In the genomic region with DNA sequence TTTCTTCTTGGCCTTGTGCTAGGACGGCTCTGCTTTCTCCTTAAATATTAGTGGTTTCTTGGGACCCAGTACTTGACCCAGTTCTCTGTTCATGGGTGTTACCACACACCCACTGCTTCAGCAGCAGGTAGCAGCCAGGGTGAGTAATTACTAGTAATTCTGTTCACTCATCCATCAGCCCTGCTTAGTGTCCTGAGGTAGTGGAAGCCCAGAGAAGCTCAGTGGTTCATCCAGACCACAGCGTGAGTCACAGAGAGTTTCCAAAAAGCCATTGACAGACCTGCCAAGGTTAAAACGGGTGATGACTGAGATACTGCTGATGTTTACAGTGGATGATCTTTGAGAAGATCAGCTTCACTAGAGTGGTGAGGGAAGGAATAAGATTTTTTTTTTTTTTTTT, we compare ENCODE assay signal across 9 cellular contexts. TPM values are rescaled to one million over a fixed set of nuclear protein-coding genes. Genes with fewer than 3 reads are reported as not detected.
DNase-seq lines count a peak whose midpoint lies in the region; ATAC-seq and TF ChIP-seq lines count a peak whose summit lies in the region.
"Had no signal": no experiment of that assay in that cellular context is flagged by ENCODE, and none has a peak within 500 bp of the region (broad histone marks: within the 10 kb centered on the region; RNA-seq: fewer than 3 reads in every experiment).

No MANE protein-coding gene starts in this region.

- no peak overlapping the region for H3K4me3 Mint-ChIP-seq in Caco-2 (ENCODE audit: unreplicated experiment)
- H3K4me3 Mint-ChIP-seq: naive B cell had no signal

- no peak overlapping the region for H3K4me3 ChIP-seq in Caco-2 (ENCODE audit: low read depth, low read length)

- H3K36me3 ChIP-seq in Caco-2 (ENCODE audit: control insufficient read depth, insufficient read depth, low read length) = no peaks in the 10 kb centered on the region; the same call in 1 of the 2 replicates

- peaks cover 24% of the 10 kb centered on the region for H3K4me1 ChIP-seq in Caco-2

- DNase-seq in activated naive CD4-positive, alpha-beta T cell treated with Interleukin-2 at 50 U/mL for 16 hours = peak; percentile 76
- DNase-seq in activated naive CD4-positive, alpha-beta T cell treated with anti-CD3 and anti-CD28 coated beads, Interleukin-2, amount 50 U/mL, for 16 hours = no peak
- DNase-seq in activated effector memory CD4-positive, alpha-beta T cell treated with anti-CD3 and anti-CD28 coated beads, Interleukin-2, amount 50 U/mL, for 16 hours = peak; percentile 83
- DNase-seq in stimulated activated CD8-positive, alpha-beta memory T cell treated with anti-CD3 and anti-CD28 coated beads, Interleukin-12 subunit alpha, Interleukin-12 subunit beta, amount 100 ng/mL, for 4 hours (ENCODE audit: low read depth) = peak; percentile 15
- no peak for DNase-seq in Caco-2
- no peak for DNase-seq in H4 (ENCODE audit: low spot score)
- no peak for DNase-seq in NCI-H146 treated with DMSO at 0.1 percent for 48 hours (lab: John Stamatoyannopoulos, UW; ENCODE audit: unreplicated experiment)
- DNase-seq: naive B cell had no signal

- peaks cover 46% of the 10 kb centered on the region for H3K4me1 Mint-ChIP-seq in Caco-2 (ENCODE audit: low read depth, unreplicated experiment)

- BruUV-seq in Caco-2 (replicated peaks; lab: Mats Ljungman, UMichigan) = no TSS peak

- H3K9me3 ChIP-seq in Caco-2 = no peaks in the 10 kb centered on the region

- ATAC-seq in HG03575 (IDR thresholded peaks at IDR 0.05; ENCODE audit: extremely low read depth, insufficient number of reproducible peaks, low FRiP score, unreplicated experiment) = peak; percentile 86

- CTCF ChIA-PET in Caco-2 (lab: Charles Lee) = interaction anchor here (0.7 kb wide), 1 partner anchor 128 kb away, joined by 3 read pairs; no protein-coding TSS in a partner anchor

- peaks cover 70% of the 10 kb centered on the region for H3K36me3 Mint-ChIP-seq in Caco-2 (ENCODE audit: insufficient read depth, unreplicated experiment)
- H3K36me3 Mint-ChIP-seq: naive B cell had no signal

- H3K27ac Mint-ChIP-seq in Caco-2 (ENCODE audit: unreplicated experiment) = no peak overlapping the region

- POLR2A ChIA-PET in Caco-2 (lab: Charles Lee) = no interaction called here

- TF ChIP-seq CTCF in Caco-2 (IDR thresholded peaks at IDR 0.05; ENCODE audit: insufficient read depth in 1 of 2, low read depth in 1 of 2, low read length in 1 of 2, severe bottlenecking in 1 of 2, unreplicated experiment in 1 of 2) = no peak

- H3K9me3 Mint-ChIP-seq in Caco-2 (ENCODE audit: unreplicated experiment) = no peaks in the 10 kb centered on the region
- H3K9me3 Mint-ChIP-seq: naive B cell had no signal

- no peaks in the 10 kb centered on the region for H3K27me3 Mint-ChIP-seq in Caco-2 (ENCODE audit: insufficient read depth, unreplicated experiment)
- H3K27me3 Mint-ChIP-seq: naive B cell had no signal

- no peaks in the 10 kb centered on the region for H3K27me3 ChIP-seq in Caco-2 (replicated peaks; ENCODE audit: control insufficient read depth, insufficient read depth, low read length)

- intact Hi-C loops in Caco-2 (cut with micrococcal nuclease; ENCODE audit: unreplicated experiment) = loop anchor here (5.0 kb wide), 2 partner anchors 48 to 593 kb away; no protein-coding TSS in a partner anchor

RNA-seq across cellular contexts. Expression of gene HINT3, which starts 51.7 kb away (rescaled TPM):
- 20.2 and 24.6 TPM in 2 replicates for total RNA-seq in Caco-2 (2022)
- total RNA-seq in H4 (2014; rRNA removed; shearing (Covaris generic)) = 10.0 and 10.6 TPM in 2 replicates

Comparison
In these comparisons a context has a peak if more than half of its experiments do, and no peak if none do; other contexts are left out.
1. DNase-seq: peak in activated naive CD4-positive, alpha-beta T cell treated with Interleukin-2 at 50 U/mL for 16 hours (single experiment), activated effector memory CD4-positive, alpha-beta T cell treated with anti-CD3 and anti-CD28 coated beads, Interleukin-2, amount 50 U/mL, for 16 hours (single experiment) and stimulated activated CD8-positive, alpha-beta memory T cell treated with anti-CD3 and anti-CD28 coated beads, Interleukin-12 subunit alpha, Interleukin-12 subunit beta, amount 100 ng/mL, for 4 hours (single experiment); none in activated naive CD4-positive, alpha-beta T cell treated with anti-CD3 and anti-CD28 coated beads, Interleukin-2, amount 50 U/mL, for 16 hours (single experiment), Caco-2 (0 of 2), H4 (single experiment) and NCI-H146 treated with DMSO at 0.1 percent for 48 hours (single experiment).